In genomic region chr2:95633626-95634259, GRCh38 we compare ENCODE assay signal across 9 cellular contexts. TPM values are rescaled to one million over a fixed set of nuclear protein-coding genes. Genes with fewer than 3 reads are reported as not detected.
"Had no signal": no experiment of that assay in that cellular context is flagged by ENCODE, and none has a peak within 500 bp of the region (broad histone marks: within the 10 kb centered on the region; RNA-seq: fewer than 3 reads in every experiment).

No MANE protein-coding gene starts in this region.

RNA-seq across cellular contexts. Expression of gene TRIM43, which starts 41.9 kb away (rescaled TPM):
- total RNA-seq: activated CD4-positive, alpha-beta T cell treated with anti-CD3 and anti-CD28 coated beads, Interleukin-2, amount 10 ng/mL, durations not matched to agents 24 days and 14 days; activated CD8-positive, alpha-beta memory T cell treated with anti-CD3 and anti-CD28 coated beads for 36 hours; activated CD8-positive, alpha-beta T cell treated with anti-CD3 and anti-CD28 coated beads for 36 hours; activated naive CD8-positive, alpha-beta T cell treated with anti-CD3 and anti-CD28 coated beads for 36 hours; activated T-cell treated with anti-CD3 and anti-CD28 coated beads, Interleukin-2, amount 50 U/mL, for 72 hours; aorta; cardiac muscle cell; Peyer's patch; SJCRH30 had no signal
- polyA plus RNA-seq: aorta, cardiac muscle cell had no signal
